ENCODE assay signal across 8 cellular contexts in the genomic region with DNA sequence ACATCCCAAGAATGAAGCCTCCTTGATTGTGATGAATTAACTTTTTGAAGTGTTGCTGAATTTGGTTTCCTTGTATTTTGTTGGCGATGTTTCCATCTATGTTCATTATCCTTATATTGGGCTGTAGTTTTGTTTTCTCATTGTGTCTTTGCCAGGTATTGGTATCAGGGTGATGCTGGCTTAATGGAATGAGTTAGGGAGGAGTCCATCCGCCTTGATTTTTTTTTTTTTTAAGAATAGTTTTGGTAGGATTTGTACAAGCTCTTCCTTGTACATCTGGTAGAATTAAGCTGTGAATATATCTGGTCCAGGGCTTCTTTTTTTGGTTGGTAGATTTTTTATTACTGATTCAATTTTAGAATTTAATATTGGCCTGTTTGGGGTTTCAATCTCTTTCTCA.
"Had no signal": no experiment of that assay in that cellular context is flagged by ENCODE, and none has a peak within 500 bp of the region (broad histone marks: within the 10 kb centered on the region; RNA-seq: fewer than 3 reads in every experiment).

No MANE protein-coding gene starts in this region.

- H3K4me3 ChIP-seq: GM23248, HAP-1 had no signal

- H3K27ac ChIP-seq: GM23248, HL-60 had no signal

- ATAC-seq: HCT116, HepG2 had no signal

- DNase-seq: GM23248, GOT3, H7, HFFc6 had no signal

- H3K36me3 ChIP-seq: HAP-1 had no signal

- H3K9me3 ChIP-seq: HAP-1 had no signal
